Comparison of ENCODE assay signal across 8 cellular contexts in genomic region chr4:122764808-122765189, GRCh38. TPM values are rescaled to one million over a fixed set of nuclear protein-coding genes. Genes with fewer than 3 reads are reported as not detected.
DNase-seq lines count a peak whose midpoint lies in the region; ATAC-seq, FAIRE-seq and TF ChIP-seq lines count a peak whose summit lies in the region.

No MANE protein-coding gene starts in this region.

- intact Hi-C loops in Calu3 (cut with micrococcal nuclease; ENCODE audit: unreplicated experiment) = loop anchor here (5.0 kb wide), 1 partner anchor 68 kb away; no protein-coding TSS in a partner anchor

- peak overlapping the region; percentile 2 for H3K4me3 Mint-ChIP-seq in Calu3 (ENCODE audit: low read depth, unreplicated experiment)

- no peaks in the 10 kb centered on the region for H3K36me3 ChIP-seq in bronchial epithelial cell (ENCODE audit: control insufficient read depth, insufficient read depth, low read length)

- CTCF ChIA-PET in Calu3 (lab: Charles Lee) = interaction anchor here (1.5 kb wide), 1 partner anchor 19 kb away, joined by 3 read pairs; no protein-coding TSS in a partner anchor

- FAIRE-seq in bronchial epithelial cell (lab: Jason Lieb, UNC) = no peak

- peak; percentile 74 for ATAC-seq in GM21367 (IDR thresholded peaks at IDR 0.05; ENCODE audit: unreplicated experiment)
- peak; percentile 79 for ATAC-seq in HG03469 (IDR thresholded peaks at IDR 0.05; ENCODE audit: unreplicated experiment)

- no TSS peak for BruUV-seq in Calu3 (replicated peaks; lab: Mats Ljungman, UMichigan)

- H3K9me3 Mint-ChIP-seq in Calu3 (ENCODE audit: low read depth, unreplicated experiment) = no peaks in the 10 kb centered on the region

- DNase-seq in Calu3 (no peak), bronchial epithelial cell (ENCODE audit: low read depth) (peak; percentile 90), hippocampal formation (lab: John Stamatoyannopoulos, UW) (no peak), NCI-H774 (lab: John Stamatoyannopoulos, UW) (no peak), iPS-NIHi11 (ENCODE audit: low spot score) (no peak), middle frontal gyrus (ENCODE audit: extremely low spot score, low spot score) (no peak)

- H3K27ac Mint-ChIP-seq in Calu3 (ENCODE audit: unreplicated experiment) = peak overlapping the region; percentile 95

- no peaks in the 10 kb centered on the region for H3K27me3 Mint-ChIP-seq in Calu3 (ENCODE audit: unreplicated experiment)

- no peaks in the 10 kb centered on the region for H3K27me3 ChIP-seq in bronchial epithelial cell (ENCODE audit: control insufficient read depth, insufficient read depth, low read length)

- no peak overlapping the region for H3K4me3 ChIP-seq in bronchial epithelial cell (ENCODE audit: low read depth, low read length)

- no peaks in the 10 kb centered on the region for H3K36me3 Mint-ChIP-seq in Calu3 (ENCODE audit: insufficient read depth, unreplicated experiment)

- H3K4me1 Mint-ChIP-seq in Calu3 (ENCODE audit: low read depth, unreplicated experiment) = peaks cover 21% of the 10 kb centered on the region

- TF ChIP-seq CTCF in Calu3 (IDR thresholded peaks at IDR 0.05; ENCODE audit: unreplicated experiment) = no peak
- TF ChIP-seq CTCF in bronchial epithelial cell (IDR thresholded peaks at IDR 0.05; ENCODE audit: insufficient read depth, low read length, severe bottlenecking) = no peak

RNA-seq across cellular contexts. Expression of gene BBS12, which starts 32.3 kb away (rescaled TPM):
- total RNA-seq in Calu3 (2022) (2.4 TPM in 2 replicates), bronchial epithelial cell (4.5 and 6.8 TPM in 2 replicates)
